ENCODE assay signal across 9 cellular contexts in the genomic region with DNA sequence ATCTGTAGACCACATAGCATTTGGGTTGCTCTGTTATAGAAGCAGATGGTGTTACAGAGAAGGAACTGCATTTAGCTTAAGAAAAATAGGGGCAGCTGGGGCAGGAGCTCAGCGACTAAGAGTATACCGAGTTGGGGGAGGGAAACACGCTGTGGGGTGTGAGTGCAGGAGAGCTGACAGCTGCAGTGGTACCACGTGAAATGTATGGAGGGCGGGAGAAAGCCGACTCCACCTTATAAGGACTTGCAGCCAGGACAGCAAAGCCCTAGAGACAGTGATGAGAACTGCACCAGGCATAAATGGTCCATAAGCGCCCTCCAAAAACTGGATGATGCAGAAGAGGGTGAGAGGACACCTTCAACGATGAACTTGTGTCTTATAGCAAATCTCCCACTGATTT.
DNase-seq lines count a peak whose midpoint lies in the region; ATAC-seq and TF ChIP-seq lines count a peak whose summit lies in the region.
"Had no signal": no experiment of that assay in that cellular context is flagged by ENCODE, and none has a peak within 500 bp of the region (broad histone marks: within the 10 kb centered on the region; RNA-seq: fewer than 3 reads in every experiment).

No MANE protein-coding gene starts in this region.

- no peaks in the 10 kb centered on the region for H3K36me3 ChIP-seq in mesendoderm (ENCODE audit: control insufficient read depth, insufficient read depth, low read length)

- H3K56ac ChIP-seq in mesendoderm (ENCODE audit: low read length): no peak overlapping the region

- no peaks in the 10 kb centered on the region for H3K36me3 Mint-ChIP-seq in activated naive CD4-positive, alpha-beta T cell treated with anti-CD3 and anti-CD28 coated beads, Interleukin-2, amount 50 U/mL, for 24 hours
- H3K36me3 Mint-ChIP-seq in nephron progenitor cell (ENCODE audit: low read depth): no peaks in the 10 kb centered on the region
- H3K36me3 Mint-ChIP-seq: activated naive CD8-positive, alpha-beta T cell had no signal

- H3K4me3 Mint-ChIP-seq in activated naive CD4-positive, alpha-beta T cell treated with anti-CD3 and anti-CD28 coated beads, Interleukin-2, amount 50 U/mL, for 24 hours: peak overlapping the region; percentile 28
- no peak overlapping the region for H3K4me3 Mint-ChIP-seq in nephron progenitor cell

- H2BK5ac ChIP-seq in mesendoderm (ENCODE audit: low read length): no peak overlapping the region

- H3K9ac ChIP-seq in mesendoderm (ENCODE audit: low read length): no peak overlapping the region

- no peak overlapping the region for H4K5ac ChIP-seq in mesendoderm (ENCODE audit: low read length)

- no CpG with 5 or more reads among the region's 8 CpGs for WGBS in mesendoderm (ENCODE audit: extremely low coverage, insufficient coverage, low lambda C conversion rate)

- H3K27ac Mint-ChIP-seq in activated naive CD4-positive, alpha-beta T cell treated with anti-CD3 and anti-CD28 coated beads, Interleukin-2, amount 50 U/mL, for 24 hours: no peak overlapping the region
- H3K27ac Mint-ChIP-seq in nephron progenitor cell: no peak overlapping the region
- H3K27ac Mint-ChIP-seq: activated naive CD8-positive, alpha-beta T cell had no signal

- no peak overlapping the region for H2AK5ac ChIP-seq in mesendoderm (ENCODE audit: low read length)

- no peaks in the 10 kb centered on the region for H3K9me3 Mint-ChIP-seq in activated naive CD4-positive, alpha-beta T cell treated with anti-CD3 and anti-CD28 coated beads, Interleukin-2, amount 50 U/mL, for 24 hours
- H3K9me3 Mint-ChIP-seq in nephron progenitor cell: no peaks in the 10 kb centered on the region

- no peak overlapping the region for H2BK15ac ChIP-seq in mesendoderm (replicated peaks; ENCODE audit: low read depth)

- H3K4me1 ChIP-seq in mesendoderm (ENCODE audit: control insufficient read depth, low read depth, low read length): no peaks in the 10 kb centered on the region

- H2BK120ac ChIP-seq in mesendoderm (ENCODE audit: low read depth, low read length): no peak overlapping the region

- no peak overlapping the region for H3K4ac ChIP-seq in mesendoderm (ENCODE audit: low read depth, low read length)

- no peak overlapping the region for H3K27ac ChIP-seq in 22Rv1
- H3K27ac ChIP-seq in mesendoderm (ENCODE audit: low read depth, low read length): no peak overlapping the region

- H3K27me3 ChIP-seq in mesendoderm (ENCODE audit: insufficient read depth, low read length, poor library complexity): no peaks in the 10 kb centered on the region

- DNase-seq in NCI-H2107 treated with DMSO at 0.1 percent for 48 hours (lab: John Stamatoyannopoulos, UW; ENCODE audit: unreplicated experiment): peak; percentile 93
- peak; percentile 56 for DNase-seq in mesendoderm
- DNase-seq in nephron progenitor cell: no peak
- DNase-seq in central memory CD4-positive, alpha-beta T cell: no peak

- no peaks in the 10 kb centered on the region for H3K79me2 ChIP-seq in mesendoderm (ENCODE audit: control insufficient read depth, insufficient read depth, low read length)

- peaks cover 57% of the 10 kb centered on the region for H3K4me1 Mint-ChIP-seq in activated naive CD4-positive, alpha-beta T cell treated with anti-CD3 and anti-CD28 coated beads, Interleukin-2, amount 50 U/mL, for 24 hours
- peaks cover 33% of the 10 kb centered on the region for H3K4me1 Mint-ChIP-seq in nephron progenitor cell

- no peak overlapping the region for H3K23ac ChIP-seq in mesendoderm (ENCODE audit: low read length)

- no peak overlapping the region for H3K4me3 ChIP-seq in mesendoderm (ENCODE audit: low read length)

- H4K8ac ChIP-seq in mesendoderm (ENCODE audit: low read depth, low read length): no peak overlapping the region

- H3K4me2 ChIP-seq in mesendoderm (ENCODE audit: low read length): no peak overlapping the region

- no peaks in the 10 kb centered on the region for H3K79me1 ChIP-seq in mesendoderm (ENCODE audit: low read length)

- TF ChIP-seq CTCF in 22Rv1 (IDR thresholded peaks at IDR 0.05): 0 out of 2 replicates have a peak, but pooled peaks have one; percentile 14
- TF ChIP-seq CTCF in nephron progenitor cell (IDR thresholded peaks at IDR 0.05): no peak

- H3K27me3 Mint-ChIP-seq in activated naive CD4-positive, alpha-beta T cell treated with anti-CD3 and anti-CD28 coated beads, Interleukin-2, amount 50 U/mL, for 24 hours: no peaks in the 10 kb centered on the region
- peaks cover 6% of the 10 kb centered on the region for H3K27me3 Mint-ChIP-seq in nephron progenitor cell (ENCODE audit: low read depth, poor library complexity)
- H3K27me3 Mint-ChIP-seq: activated naive CD8-positive, alpha-beta T cell had no signal

- ATAC-seq in GM18508 (IDR thresholded peaks at IDR 0.05; ENCODE audit: insufficient read depth, unreplicated experiment): peak; percentile 55
- peak; percentile 76 for ATAC-seq in HG02884 (IDR thresholded peaks at IDR 0.05; ENCODE audit: unreplicated experiment)

- H3K18ac ChIP-seq in mesendoderm (ENCODE audit: low read length): no peak overlapping the region

Comparison
In these comparisons a context has a peak if more than half of its experiments do, and no peak if none do; other contexts are left out.
1. DNase-seq: peak in NCI-H2107 treated with DMSO at 0.1 percent for 48 hours (single experiment) and mesendoderm (single experiment); none in nephron progenitor cell (single experiment) and central memory CD4-positive, alpha-beta T cell (single experiment).